In the genomic region with DNA sequence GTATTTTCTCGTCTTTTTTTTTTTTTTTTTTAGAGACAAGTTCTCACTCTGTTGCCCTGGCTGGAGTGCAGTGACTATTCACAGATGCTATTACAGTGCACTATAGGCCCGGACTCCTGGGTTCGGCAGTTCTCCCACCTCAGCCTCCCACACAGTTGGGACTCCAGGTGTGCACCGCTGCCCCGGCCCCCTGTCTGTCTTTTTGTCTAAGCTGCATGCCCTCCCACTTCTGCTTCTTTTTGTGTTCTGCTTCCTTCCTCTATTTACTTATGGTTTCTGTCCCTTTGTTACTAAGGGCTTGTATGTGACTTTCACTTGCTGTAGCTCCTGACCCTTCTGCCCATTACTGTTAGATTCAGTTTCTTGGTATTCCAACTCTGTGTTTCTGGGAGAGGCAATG, we compare ENCODE assay signal across 8 cellular contexts. TPM values are rescaled to one million over a fixed set of nuclear protein-coding genes. Genes with fewer than 3 reads are reported as not detected.
A peak's percentile ranks its signal among the peaks of the same experiment; 100 is the strongest.
DNase-seq lines count a peak whose midpoint lies in the region; ATAC-seq and TF ChIP-seq lines count a peak whose summit lies in the region.
"Had no signal": no experiment of that assay in that cellular context is flagged by ENCODE, and none has a peak within 500 bp of the region (broad histone marks: within the 10 kb centered on the region; RNA-seq: fewer than 3 reads in every experiment).

No MANE protein-coding gene starts in this region.

- H3K27me3 ChIP-seq in SU-DHL-6 (ENCODE audit: low read length) (no peaks in the 10 kb centered on the region), gastrocnemius medialis (no peaks in the 10 kb centered on the region)

- H3F3A ChIP-seq in SU-DHL-6 (ENCODE audit: insufficient read depth): peaks cover 53% of the 10 kb centered on the region

- H3K4me1 ChIP-seq in gastrocnemius medialis: peaks cover 91 to 93% of the 10 kb centered on the region in 2 donors

- no peak for DNase-seq in gastrocnemius medialis
- DNase-seq in OCI-M2 (lab: John Stamatoyannopoulos, UW; ENCODE audit: unreplicated experiment): no peak
- no peak for DNase-seq in NCI-H187 (lab: John Stamatoyannopoulos, UW)
- no peak for DNase-seq in AG08395 (ENCODE audit: low spot score)

- no peak overlapping the region for H2AFZ ChIP-seq in SU-DHL-6 (ENCODE audit: low read depth, low read length, severe bottlenecking)

- H3K36me3 ChIP-seq in SU-DHL-6 (ENCODE audit: low read length): no peaks in the 10 kb centered on the region
- peaks cover 0 to 33% of the 10 kb centered on the region in 2 donors for H3K36me3 ChIP-seq in gastrocnemius medialis

- H3K4me2 ChIP-seq in SU-DHL-6 (ENCODE audit: low read depth, low read length, poor library complexity, severe bottlenecking): peak overlapping the region; percentile 85

- no peak for TF ChIP-seq CTCF in SU-DHL-6 (IDR thresholded peaks at IDR 0.05; ENCODE audit: insufficient read depth, low read length, poor library complexity, severe bottlenecking)
- TF ChIP-seq CTCF in gastrocnemius medialis (IDR thresholded peaks at IDR 0.05 in 4 of 5, conservative IDR thresholded peaks at IDR 0.05 in 1 of 5): no peak

- H3K27ac ChIP-seq in SU-DHL-6 (ENCODE audit: low read depth, low read length) (peak overlapping the region; percentile 98), gastrocnemius medialis (peak overlapping the region; percentile 86 to 99 (median 95))

- in situ Hi-C loops in gastrocnemius medialis (cut with MboI; ENCODE audit: low sequenced_read_pairs in 4 of 4): no loop called here

- peak; percentile 37 for ATAC-seq in GM18870 (IDR thresholded peaks at IDR 0.05; ENCODE audit: unreplicated experiment)
- ATAC-seq in HG02870 (IDR thresholded peaks at IDR 0.05; ENCODE audit: unreplicated experiment): peak; percentile 47
- no peak for ATAC-seq in gastrocnemius medialis

- TF ChIP-seq POLR2A in gastrocnemius medialis (IDR thresholded peaks at IDR 0.05): no peak

- no peaks in the 10 kb centered on the region for H3K9me2 ChIP-seq in SU-DHL-6 (replicated peaks; ENCODE audit: insufficient read depth, low read length)

- intact Hi-C loops in gastrocnemius medialis (cut with DNase I; ENCODE audit: low total_unique reads): no loop called here

- H3K9ac ChIP-seq in SU-DHL-6 (ENCODE audit: low read length): peak overlapping the region; percentile 56

- H3K4me3 ChIP-seq in SU-DHL-6 (ENCODE audit: insufficient read depth, low read length, poor library complexity, severe bottlenecking) (peak overlapping the region; percentile 24), gastrocnemius medialis (peak overlapping the region in 2 of 4 donors; percentile 7 to 40)

- no peaks in the 10 kb centered on the region for H4K20me1 ChIP-seq in SU-DHL-6 (ENCODE audit: low read depth, low read length)

- H3K9me3 ChIP-seq in SU-DHL-6 (ENCODE audit: insufficient read depth, low read length): no peaks in the 10 kb centered on the region
- no peaks in the 10 kb centered on the region for H3K9me3 ChIP-seq in gastrocnemius medialis

- H3K79me2 ChIP-seq in SU-DHL-6 (ENCODE audit: insufficient read depth, low read length): peaks cover 57% of the 10 kb centered on the region

RNA-seq across cellular contexts. Expression of gene SLC7A6, which starts 20.5 kb away (rescaled TPM):
- total RNA-seq in gastrocnemius medialis: 100 to 1,000 TPM in 3 of 4 donors, 10 to 100 TPM in 1; 97.3 to 205 (median 117) TPM

RNA-seq across cellular contexts. Expression of gene SLC7A6OS, which starts 25.9 kb away (rescaled TPM):
- total RNA-seq in gastrocnemius medialis: 1 to 10 TPM; 5.0 to 8.8 (median 7.3) TPM

RNA-seq across cellular contexts. Expression of gene PRMT7, which starts 26.0 kb away (rescaled TPM):
- total RNA-seq in gastrocnemius medialis: 10 to 100 TPM; 22.2 to 41.0 (median 32.8) TPM

RNA-seq across cellular contexts. Expression of gene PLA2G15, which starts 39.7 kb away (rescaled TPM):
- 10 to 100 TPM; 67.8 to 91.3 (median 84.8) TPM for total RNA-seq in gastrocnemius medialis

RNA-seq across cellular contexts. Expression of gene ESRP2, which starts 48.9 kb away (rescaled TPM):
- under 1 TPM in 3 of 4 donors, not detected in 1; 0.11 to 0.51 (median 0.13) TPM for total RNA-seq in gastrocnemius medialis
- total RNA-seq: LHCN-M2 had no signal

Comparison
In these comparisons a context has a peak if more than half of its experiments do, and no peak if none do; other contexts are left out.
1. ATAC-seq: peak in GM18870 (single experiment) and HG02870 (single experiment); none in gastrocnemius medialis (0 of 2).